ENCODE assay signal across 8 cellular contexts in genomic region chr6:29747688-29748250, GRCh38. TPM values are rescaled to one million over a fixed set of nuclear protein-coding genes. Genes with fewer than 3 reads are reported as not detected.
DNase-seq lines count a peak whose midpoint lies in the region; ATAC-seq lines count a peak whose summit lies in the region.

No MANE protein-coding gene starts in this region.

- H3K27ac ChIP-seq in stomach smooth muscle (ENCODE audit: low read length), result no peak overlapping the region

- H3K4me3 ChIP-seq in stomach smooth muscle (ENCODE audit: low read length in 2 of 2), result peak overlapping the region; percentile 71 to 91

- H3K4me1 Mint-ChIP-seq in activated CD4-positive, alpha-beta T cell treated with anti-CD3 and anti-CD28 coated beads, Interleukin-2, amount 10 ng/mL, durations not matched to agents 24 days and 14 days, result peaks cover 54% of the 10 kb centered on the region
- peaks cover 34% of the 10 kb centered on the region for H3K4me1 Mint-ChIP-seq in activated T-helper 2 cell treated with anti-CD3 and anti-CD28 coated beads, Interferon-gamma antibody, Interleukin-2, Interleukin-4, amounts not matched to agents 10 μg/mL and 5 μg/mL and 100 μg/mL, durations not matched to agents 14 hours and 24 hours and 36 hours (ENCODE audit: low read depth)

- no peak for ATAC-seq in HG03469 (IDR thresholded peaks at IDR 0.05; ENCODE audit: unreplicated experiment)

- H3K9ac ChIP-seq in stomach smooth muscle (ENCODE audit: low read length in 2 of 2), result peak overlapping the region; percentile 34 to 73

- no peaks in the 10 kb centered on the region for H3K9me3 Mint-ChIP-seq in activated CD4-positive, alpha-beta T cell treated with anti-CD3 and anti-CD28 coated beads, Interleukin-2, amount 10 ng/mL, durations not matched to agents 24 days and 14 days
- no peaks in the 10 kb centered on the region for H3K9me3 Mint-ChIP-seq in activated T-helper 2 cell treated with anti-CD3 and anti-CD28 coated beads, Interferon-gamma antibody, Interleukin-2, Interleukin-4, amounts not matched to agents 10 μg/mL and 5 μg/mL and 100 μg/mL, durations not matched to agents 14 hours and 24 hours and 36 hours

- H3K27me3 Mint-ChIP-seq in activated CD4-positive, alpha-beta T cell treated with anti-CD3 and anti-CD28 coated beads, Interleukin-2, amount 10 ng/mL, durations not matched to agents 24 days and 14 days, result no peaks in the 10 kb centered on the region
- H3K27me3 Mint-ChIP-seq in activated T-helper 2 cell treated with anti-CD3 and anti-CD28 coated beads, Interferon-gamma antibody, Interleukin-2, Interleukin-4, amounts not matched to agents 10 μg/mL and 5 μg/mL and 100 μg/mL, durations not matched to agents 14 hours and 24 hours and 36 hours (ENCODE audit: low read depth), result no peaks in the 10 kb centered on the region

- H3K4me1 ChIP-seq in stomach smooth muscle (ENCODE audit: control insufficient read depth, insufficient read depth, low read length), result peaks cover 30% of the 10 kb centered on the region

- peaks cover 0 to 2% of the 10 kb centered on the region in 2 donors for H3K36me3 ChIP-seq in stomach smooth muscle (ENCODE audit: control insufficient read depth in 2 of 2, insufficient read depth in 2 of 2, low read length in 2 of 2)

- intact Hi-C loops in activated CD4-positive, alpha-beta T cell treated with anti-CD3 and anti-CD28 coated beads, Interleukin-2, amount 10 ng/mL, durations not matched to agents 24 days and 14 days (cut with micrococcal nuclease), result loop anchor here (2.0 kb wide), 1 partner anchor 97 kb away; no protein-coding TSS in a partner anchor
- intact Hi-C loops in activated T-helper 2 cell treated with anti-CD3 and anti-CD28 coated beads, Interferon-gamma antibody, Interleukin-2, Interleukin-4, amounts not matched to agents 10 μg/mL and 5 μg/mL and 100 μg/mL, durations not matched to agents 14 hours and 24 hours and 36 hours (cut with micrococcal nuclease), result no loop called here

- H3K4me3 Mint-ChIP-seq in activated CD4-positive, alpha-beta T cell treated with anti-CD3 and anti-CD28 coated beads, Interleukin-2, amount 10 ng/mL, durations not matched to agents 24 days and 14 days, result peak overlapping the region; percentile 96
- peak overlapping the region; percentile 100 for H3K4me3 Mint-ChIP-seq in activated T-helper 2 cell treated with anti-CD3 and anti-CD28 coated beads, Interferon-gamma antibody, Interleukin-2, Interleukin-4, amounts not matched to agents 10 μg/mL and 5 μg/mL and 100 μg/mL, durations not matched to agents 14 hours and 24 hours and 36 hours (ENCODE audit: low read depth)

- H3K27me3 ChIP-seq in stomach smooth muscle (ENCODE audit: control insufficient read depth in 1 of 2, insufficient read depth in 2 of 2, low read length in 2 of 2), result no peaks in the 10 kb centered on the region

- peaks cover 11% of the 10 kb centered on the region for H3K36me3 Mint-ChIP-seq in activated CD4-positive, alpha-beta T cell treated with anti-CD3 and anti-CD28 coated beads, Interleukin-2, amount 10 ng/mL, durations not matched to agents 24 days and 14 days (ENCODE audit: low read depth)
- H3K36me3 Mint-ChIP-seq in activated T-helper 2 cell treated with anti-CD3 and anti-CD28 coated beads, Interferon-gamma antibody, Interleukin-2, Interleukin-4, amounts not matched to agents 10 μg/mL and 5 μg/mL and 100 μg/mL, durations not matched to agents 14 hours and 24 hours and 36 hours (ENCODE audit: low read depth), result peaks cover 4% of the 10 kb centered on the region

- H3K9me3 ChIP-seq in stomach smooth muscle (ENCODE audit: control insufficient read depth in 2 of 2, low read length in 2 of 2), result no peaks in the 10 kb centered on the region

- DNase-seq in activated CD4-positive, alpha-beta T cell treated with anti-CD3 and anti-CD28 coated beads, Interleukin-2, amount 10 ng/mL, durations not matched to agents 24 days and 14 days, result no peak
- no peak for DNase-seq in activated CD4-positive, alpha-beta T cell treated with anti-CD3 and anti-CD28 coated beads for 4 hours
- no peak for DNase-seq in activated T-helper 2 cell treated with anti-CD3 and anti-CD28 coated beads, Interferon-gamma antibody, Interleukin-2, Interleukin-4, amounts not matched to agents 10 μg/mL and 5 μg/mL and 100 μg/mL, durations not matched to agents 14 hours and 24 hours and 36 hours (ENCODE audit: low spot score)
- DNase-seq in iPS-NIHi11 (ENCODE audit: low spot score), result peak; percentile 41
- no peak for DNase-seq in stimulated activated naive CD4-positive, alpha-beta T cell treated with Interleukin-2 at 50 U/mL for 16 hours (lab: John Stamatoyannopoulos, UW)
- DNase-seq in AML-193 (lab: John Stamatoyannopoulos, UW), result no peak

- peak overlapping the region; percentile 90 for H3K27ac Mint-ChIP-seq in activated CD4-positive, alpha-beta T cell treated with anti-CD3 and anti-CD28 coated beads, Interleukin-2, amount 10 ng/mL, durations not matched to agents 24 days and 14 days
- H3K27ac Mint-ChIP-seq in activated T-helper 2 cell treated with anti-CD3 and anti-CD28 coated beads, Interferon-gamma antibody, Interleukin-2, Interleukin-4, amounts not matched to agents 10 μg/mL and 5 μg/mL and 100 μg/mL, durations not matched to agents 14 hours and 24 hours and 36 hours, result no peak overlapping the region

RNA-seq across cellular contexts. Expression of gene HLA-F, which starts 24.5 kb away (rescaled TPM):
- 254 and 270 TPM in 2 replicates for total RNA-seq in activated CD4-positive, alpha-beta T cell treated with anti-CD3 and anti-CD28 coated beads, Interleukin-2, amount 10 ng/mL, durations not matched to agents 24 days and 14 days
- 266 and 278 TPM in 2 replicates for total RNA-seq in activated T-helper 2 cell treated with anti-CD3 and anti-CD28 coated beads, Interferon-gamma antibody, Interleukin-2, Interleukin-4, amounts not matched to agents 10 μg/mL and 5 μg/mL and 100 μg/mL, durations not matched to agents 14 hours and 24 hours and 36 hours
